8 cellular contexts compared by ENCODE assay signal in genomic region chr12:121990692-121991603, GRCh38. TPM values are rescaled to one million over a fixed set of nuclear protein-coding genes. Genes with fewer than 3 reads are reported as not detected.
DNase-seq lines count a peak whose midpoint lies in the region; ATAC-seq, FAIRE-seq and TF ChIP-seq lines count a peak whose summit lies in the region.

No MANE protein-coding gene starts in this region.

- BruUV-seq in HepG2 (replicated peaks; lab: Mats Ljungman, UMichigan): no TSS peak

- peak; percentile 64 for ATAC-seq in GM19467 (IDR thresholded peaks at IDR 0.05; ENCODE audit: unreplicated experiment)
- peak; percentile 64 for ATAC-seq in HG03442 (IDR thresholded peaks at IDR 0.05; ENCODE audit: unreplicated experiment)
- ATAC-seq in HepG2: no peak
- no peak for ATAC-seq in mucosa of descending colon

- in situ Hi-C loops in HepG2 (cut with HindIII; ENCODE audit: extremely low pct_ligation_motif_present, low pct_unique_long_range_greater_than_20kb): no loop called here

- DNase-seq in GM12865 (ENCODE audit: low read depth) (peak; percentile 94), germinal center (ENCODE audit: low spot score) (peak; percentile 50), putamen (ENCODE audit: low spot score) (no peak), NCI-H1436 treated with DMSO at 0.1 percent for 48 hours (lab: John Stamatoyannopoulos, UW) (no peak), HepG2 (ENCODE audit: low spot score) (no peak), mucosa of descending colon (no peak)

- POLR2A ChIA-PET in HepG2 (lab: Yijun Ruan, JAX): interaction anchor here (1.2 kb wide), 1 partner anchor 33 kb away, joined by 4 read pairs; no protein-coding TSS in a partner anchor

- no peak for TF ChIP-seq RAD21 in HepG2 (CRISPR knock-in tag; IDR thresholded peaks at IDR 0.05)

- H3K9ac ChIP-seq in HepG2 (ENCODE audit: insufficient read depth, low read depth, low read length): no peak overlapping the region

- no peaks in the 10 kb centered on the region for H4K20me1 ChIP-seq in HepG2 (ENCODE audit: insufficient read depth, low read length)

- no peak overlapping the region for H3K4me2 ChIP-seq in HepG2 (ENCODE audit: low read depth, low read length)

- H3K4me1 ChIP-seq in HepG2 (ENCODE audit: insufficient read depth, low read length) (peaks cover 48% of the 10 kb centered on the region), mucosa of descending colon (ENCODE audit: low read depth) (no peaks in the 10 kb centered on the region)

- TF ChIP-seq CTCF in GM12865 (IDR thresholded peaks at IDR 0.05; ENCODE audit: insufficient read depth, low read depth, low read length, missing control alignments) (no peak), HepG2 (CRISPR knock-in tag; IDR thresholded peaks at IDR 0.05) (no peak), mucosa of descending colon (IDR thresholded peaks at IDR 0.05) (no peak)

- H3K36me3 ChIP-seq in HepG2 (replicated peaks in 1 of 2; ENCODE audit: control insufficient read depth in 1 of 2, insufficient read depth in 2 of 2, low read length in 2 of 2) (no peaks in the 10 kb centered on the region), mucosa of descending colon (ENCODE audit: low read depth) (no peaks in the 10 kb centered on the region)

- H3K9me3 ChIP-seq in HepG2 (ENCODE audit: low read length) (no peaks in the 10 kb centered on the region), mucosa of descending colon (no peaks in the 10 kb centered on the region)

- FAIRE-seq in HepG2 (lab: Jason Lieb, UNC): no peak

- CTCF ChIA-PET in HepG2 (lab: Yijun Ruan, JAX; ENCODE audit: low intra/inter-chr PET ratio, low total read pairs): no interaction called here

- intact Hi-C loops in HepG2 (cut with micrococcal nuclease; ENCODE audit: unreplicated experiment) (no loop called here), mucosa of descending colon (cut with DNase I, micrococcal nuclease) (no loop called here)

- H3K27ac ChIP-seq in HepG2 (ENCODE audit: extremely low read length, insufficient read depth, low read length): no peak overlapping the region

- TF ChIP-seq EP300 in HepG2 (IDR thresholded peaks at IDR 0.05; ENCODE audit: low read depth in 2 of 2, low read length in 2 of 2) (no peak), HepG2 (CRISPR knock-in tag; IDR thresholded peaks at IDR 0.05; ENCODE audit: borderline replicate concordance) (no peak)

- H2AFZ ChIP-seq in HepG2 (ENCODE audit: low read length): no peak overlapping the region

- 27% methylated on average over 7 of the region's 10 CpGs for WGBS in HepG2 (ENCODE audit: low lambda C conversion rate)

- no peaks in the 10 kb centered on the region for H3K79me2 ChIP-seq in HepG2 (ENCODE audit: insufficient read depth, low read length)

- H3K4me3 ChIP-seq in GM12865 (ENCODE audit: low read depth, low read length): no peak overlapping the region
- no peak overlapping the region for H3K4me3 ChIP-seq in HepG2 (replicated peaks in 1 of 3; ENCODE audit: insufficient read depth in 1 of 3, low read depth in 2 of 3, low read length in 3 of 3)
- H3K4me3 ChIP-seq in mucosa of descending colon: no peak overlapping the region

- TF ChIP-seq POLR2A in HepG2 (IDR thresholded peaks at IDR 0.05; ENCODE audit: insufficient read depth in 1 of 2, low read depth in 2 of 2, low read length in 2 of 2): no peak

- H3K27me3 ChIP-seq in HepG2 (ENCODE audit: control insufficient read depth in 1 of 2, insufficient read depth in 2 of 2, low read length in 2 of 2): peaks cover 0 to 4% of the 10 kb centered on the region in 2 experiments; a peak in 1 of 5 replicates

TF ChIP-seq in HepG2, 621 proteins besides CTCF, POLR2A, EP300 and RAD21:
- TF ChIP-seq KDM3A (CRISPR knock-in tag; IDR thresholded peaks at IDR 0.05; ENCODE audit: low read depth) (no peak), ASH2L (IDR thresholded peaks at IDR 0.05; ENCODE audit: insufficient read length, low read depth, low read length) (no peak), RFXANK (CRISPR knock-in tag; IDR thresholded peaks at IDR 0.05) (no peak), ELF1 (CRISPR knock-in tag; IDR thresholded peaks at IDR 0.05) (no peak), MTERF4 (CRISPR knock-in tag; IDR thresholded peaks at IDR 0.05) (no peak), GPBP1L1 (CRISPR knock-in tag; IDR thresholded peaks at IDR 0.05) (no peak), PRMT3 (CRISPR knock-in tag; IDR thresholded peaks at IDR 0.05; ENCODE audit: borderline replicate concordance, low read depth) (no peak), ZNF350 (CRISPR knock-in tag; IDR thresholded peaks at IDR 0.05; ENCODE audit: borderline replicate concordance, low read depth) (no peak), ZNF281 (CRISPR knock-in tag; IDR thresholded peaks at IDR 0.05; ENCODE audit: borderline replicate concordance) (no peak), ZKSCAN1 (IDR thresholded peaks at IDR 0.05; ENCODE audit: low read length) (no peak), ZNF556 (CRISPR knock-in tag; IDR thresholded peaks at IDR 0.05; ENCODE audit: borderline replicate concordance) (no peak), ZNF451 (CRISPR knock-in tag; IDR thresholded peaks at IDR 0.05) (no peak), ZNF570 (CRISPR knock-in tag; IDR thresholded peaks at IDR 0.05; ENCODE audit: borderline replicate concordance) (no peak)

RNA-seq across cellular contexts. Expression of gene BCL7A, which starts 30.7 kb away (rescaled TPM):
- total RNA-seq in HepG2 (2016; rRNA removed; fragmentation: Illumina TruSeq; extraction: Trizol) (6.2 and 6.3 TPM in 2 replicates), mucosa of descending colon (10 to 100 TPM in 1 of 3 donors, 1 to 10 TPM in 2; 5.2 to 11.6 (median 5.7) TPM)
- 2.2 TPM in 2 replicates for total RNA-seq in HepG2 (2016; cell fraction: cytosol; rRNA removed; fragmentation: Illumina TruSeq; extraction: Trizol; ENCODE audit: low read depth)
- total RNA-seq in HepG2 (2016; cell fraction: insoluble cytoplasmic fraction; rRNA removed; fragmentation: Illumina TruSeq; extraction: Trizol): 6.1 and 6.8 TPM in 2 replicates
- 3.4 and 3.6 TPM in 2 replicates for total RNA-seq in HepG2 (2016; cell fraction: membrane; rRNA removed; fragmentation: Illumina TruSeq; extraction: Trizol)
- total RNA-seq in HepG2 (2016; cell fraction: nucleus; rRNA removed; fragmentation: Illumina TruSeq; extraction: Trizol): 3.7 and 4.3 TPM in 2 replicates
- polyA plus RNA-seq in HepG2 (2011; rRNA removed): 4.1 and 5.4 TPM in 2 replicates
- polyA plus RNA-seq in HepG2 (2011; cell fraction: cytosol; rRNA removed): 4.0 and 4.8 TPM in 2 replicates
- polyA plus RNA-seq in HepG2 (2011; cell fraction: nucleus; rRNA removed): 6.8 and 7.1 TPM in 2 replicates
- 2.4 and 5.0 TPM in 2 replicates for polyA plus RNA-seq in HepG2 (2012)
- polyA plus RNA-seq in HepG2 (2016; cell fraction: cytosol; fragmentation: Illumina TruSeq; extraction: Trizol; ENCODE audit: low read depth): 0.48 and 0.57 TPM in 2 replicates
- polyA plus RNA-seq in HepG2 (2016; cell fraction: insoluble cytoplasmic fraction; fragmentation: Illumina TruSeq; extraction: Trizol; ENCODE audit: low read depth): 5.6 and 7.4 TPM in 2 replicates
- 1.6 and 1.7 TPM in 2 replicates for polyA plus RNA-seq in HepG2 (2016; cell fraction: membrane; fragmentation: Illumina TruSeq; extraction: Trizol; ENCODE audit: low read depth)
- polyA plus RNA-seq in HepG2 (2016; cell fraction: nucleus; fragmentation: Illumina TruSeq; extraction: Trizol; ENCODE audit: insufficient read depth, low read depth): 7.0 and 8.7 TPM in 2 replicates
- polyA minus RNA-seq in HepG2 (2011; rRNA and poly(A)+ RNA removed; ENCODE audit: low replicate concordance): 5.1 and 5.3 TPM in 2 replicates
- 2.1 and 3.2 TPM in 2 replicates for polyA minus RNA-seq in HepG2 (2011; cell fraction: cytosol; rRNA and poly(A)+ RNA removed)
- polyA minus RNA-seq in HepG2 (2011; cell fraction: nucleus; rRNA and poly(A)+ RNA removed): 3.6 TPM in 2 replicates

Comparison
In these comparisons a context has a peak if more than half of its experiments do, and no peak if none do; other contexts are left out.
1. DNase-seq: peak in GM12865 (single experiment) and germinal center (single experiment); none in putamen (single experiment), NCI-H1436 treated with DMSO at 0.1 percent for 48 hours (single experiment), HepG2 (single experiment) and mucosa of descending colon (0 of 3).
2. ATAC-seq: peak in GM19467 (single experiment) and HG03442 (single experiment); none in HepG2 (single experiment) and mucosa of descending colon (single experiment).